Comparison of ENCODE assay signal across 8 cellular contexts in genomic region chr2:16608661-16609643, GRCh38. TPM values are rescaled to one million over a fixed set of nuclear protein-coding genes. Genes with fewer than 3 reads are reported as not detected.
DNase-seq lines count a peak whose midpoint lies in the region; ATAC-seq and TF ChIP-seq lines count a peak whose summit lies in the region.

No MANE protein-coding gene starts in this region.

- H3K27ac ChIP-seq in colonic mucosa: no peak overlapping the region

- H3K36me3 ChIP-seq in colonic mucosa: no peaks in the 10 kb centered on the region

- no peaks in the 10 kb centered on the region for H3K27me3 ChIP-seq in colonic mucosa

- peak; percentile 96 for TF ChIP-seq CTCF in AG10803 (conservative IDR thresholded peaks at IDR 0.05; ENCODE audit: low read length)
- peak; percentile 98 for TF ChIP-seq CTCF in colonic mucosa (IDR thresholded peaks at IDR 0.05)

- H3K9ac ChIP-seq in colonic mucosa (ENCODE audit: low read depth in 2 of 2, low read length in 2 of 2): no peak overlapping the region

- peak; percentile 85 for ATAC-seq in GM18873 (IDR thresholded peaks at IDR 0.05; ENCODE audit: low FRiP score, unreplicated experiment)
- ATAC-seq in HG03159 (IDR thresholded peaks at IDR 0.05; ENCODE audit: unreplicated experiment): peak; percentile 93

- no peaks in the 10 kb centered on the region for H3K9me3 ChIP-seq in colonic mucosa

- H3K4me1 ChIP-seq in colonic mucosa: no peaks in the 10 kb centered on the region

- intact Hi-C loops in colonic mucosa (cut with DNase I): loop anchor here (5.0 kb wide), 1 partner anchor 972 kb away; no protein-coding TSS in a partner anchor

- DNase-seq in AG10803 (ENCODE audit: low read depth) (peak; percentile 73), NCI-H2227 (lab: John Stamatoyannopoulos, UW; ENCODE audit: unreplicated experiment) (peak; percentile 89), colonic mucosa (peak; percentile 84), left kidney (ENCODE audit: low read depth, low spot score) (peak; percentile 94)
- DNase-seq in activated CD4-positive, alpha-beta T cell treated with anti-CD3 and anti-CD28 coated beads for 1 hour: peak; percentile 73
- DNase-seq in stimulated activated CD4-positive, alpha-beta T cell treated with anti-CD3 and anti-CD28 coated beads, Interleukin-2, amount 100 ng/mL, for 24 hours: peak; percentile 91 to 92

- H3K4me3 ChIP-seq in AG10803 (ENCODE audit: low read length): peak overlapping the region; percentile 61
- H3K4me3 ChIP-seq in colonic mucosa: peak overlapping the region; percentile 33

RNA-seq across cellular contexts. Expression of gene CYRIA, which starts 56.7 kb away (rescaled TPM):
- total RNA-seq in colonic mucosa: 1 to 10 TPM; 1.0 to 3.8 TPM
